In the genomic region with DNA sequence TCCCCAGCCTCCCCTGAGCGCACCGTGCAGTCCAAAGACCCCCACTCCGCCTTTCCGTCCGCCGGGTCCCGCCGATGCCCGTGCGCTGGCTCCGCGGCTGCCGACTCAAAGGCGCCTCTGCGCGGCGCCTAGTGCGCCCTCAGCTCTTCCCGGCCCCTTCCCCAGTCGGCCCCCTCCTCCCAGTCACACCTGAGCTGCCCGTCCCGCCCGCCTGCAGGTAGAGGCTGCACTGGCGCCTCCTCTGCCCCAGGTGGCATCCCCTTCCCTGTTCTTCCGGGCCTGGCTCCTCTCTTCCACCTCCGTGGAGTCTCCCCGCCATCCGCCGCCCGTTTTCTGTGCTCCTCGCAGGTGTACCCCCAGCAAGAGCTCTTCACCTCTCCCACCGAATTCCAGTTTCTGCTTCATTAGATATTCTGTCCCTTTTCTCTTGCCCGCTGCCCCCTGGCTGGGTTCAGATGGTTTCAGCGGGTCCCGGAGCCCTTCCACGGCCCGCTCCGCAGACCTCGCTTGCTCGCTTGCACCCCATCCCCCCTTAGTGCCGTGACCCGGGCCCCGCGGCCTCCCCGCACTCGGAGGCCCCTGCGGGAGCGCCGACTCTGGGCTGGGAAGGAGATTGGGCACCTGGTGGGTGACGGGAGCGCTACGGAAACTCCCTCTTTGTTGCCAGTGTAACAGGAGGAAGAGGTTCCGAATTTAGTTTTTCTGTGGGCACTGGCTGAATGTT, we compare ENCODE assay signal across 8 cellular contexts. TPM values are rescaled to one million over a fixed set of nuclear protein-coding genes. Genes with fewer than 3 reads are reported as not detected.
DNase-seq lines count a peak whose midpoint lies in the region; ATAC-seq and TF ChIP-seq lines count a peak whose summit lies in the region.

No MANE protein-coding gene starts in this region.

- H2BK5ac ChIP-seq in neuronal stem cell (ENCODE audit: low read length): peak overlapping the region; percentile 96

- H4K20me1 ChIP-seq in BLaER1 treated with 17β-estradiol and CSF1 and Interleukin-3, amounts not matched to agents 10 nM and 100 nM: peaks cover 0 to 26% (median 8%) of the 10 kb centered on the region in 11 experiments; a peak in 6 of 22 replicates

- H4K8ac ChIP-seq in neuronal stem cell (ENCODE audit: low read depth, low read length): no peak overlapping the region

- no peak overlapping the region for H2BK12ac ChIP-seq in neuronal stem cell (ENCODE audit: low read length)

- H3K36me3 ChIP-seq in BLaER1 treated with 17β-estradiol and CSF1 and Interleukin-3, amounts not matched to agents 10 nM and 100 nM: no peaks in the 10 kb centered on the region
- no peaks in the 10 kb centered on the region for H3K36me3 ChIP-seq in gastroesophageal sphincter
- H3K36me3 ChIP-seq in neuronal stem cell (replicated peaks in 1 of 2; ENCODE audit: control insufficient read depth in 2 of 2, insufficient read depth in 2 of 2, low read length in 2 of 2): no peaks in the 10 kb centered on the region
- H3K36me3 ChIP-seq in tibial artery: no peaks in the 10 kb centered on the region

- H2AK5ac ChIP-seq in neuronal stem cell (ENCODE audit: low read depth, low read length): peak overlapping the region; percentile 76

- TF ChIP-seq POLR2A in gastroesophageal sphincter (IDR thresholded peaks at IDR 0.05): no peak

- intact Hi-C loops in tibial artery (cut with DNase I; ENCODE audit: low total_unique reads): loop anchor here (2.0 kb wide), 1 partner anchor 316 kb away; the partner anchor contains the start of gene ABCA1

- H2BK15ac ChIP-seq in neuronal stem cell (ENCODE audit: low read length): peak overlapping the region; percentile 82

- H3K4ac ChIP-seq in neuronal stem cell (ENCODE audit: low read length): no peak overlapping the region

- H3K14ac ChIP-seq in neuronal stem cell (ENCODE audit: low read length): no peak overlapping the region

- H3K4me1 ChIP-seq in BLaER1 treated with 17β-estradiol and CSF1 and Interleukin-3, amounts not matched to agents 10 nM and 100 nM: peaks cover 39 to 62% (median 56%) of the 10 kb centered on the region in 10 experiments
- peaks cover 0 to 62% (median 16%) of the 10 kb centered on the region in 3 donors for H3K4me1 ChIP-seq in gastroesophageal sphincter
- H3K4me1 ChIP-seq in neuronal stem cell (ENCODE audit: control insufficient read depth in 2 of 2, insufficient read depth in 1 of 2, low read depth in 1 of 2, low read length in 2 of 2): peaks cover 3 to 4% of the 10 kb centered on the region in 2 donors
- H3K4me1 ChIP-seq in tibial artery: peaks cover 0 to 46% (median 26%) of the 10 kb centered on the region in 4 donors

- H2AFZ ChIP-seq in neuronal stem cell (ENCODE audit: low read length): peak overlapping the region; percentile 92

- H3K4me3 ChIP-seq in BLaER1 treated with 17β-estradiol and CSF1 and Interleukin-3, amounts not matched to agents 10 nM and 100 nM: peak overlapping the region; percentile 84 to 99 (median 92)
- peak overlapping the region; percentile 96 for H3K4me3 ChIP-seq in HL-60 (replicated peaks; ENCODE audit: insufficient read depth, low read length)
- H3K4me3 ChIP-seq in gastroesophageal sphincter: peak overlapping the region; percentile 54 to 97
- H3K4me3 ChIP-seq in neuronal stem cell (ENCODE audit: low read length in 2 of 2): peak overlapping the region; percentile 72 to 96
- peak overlapping the region; percentile 75 to 90 for H3K4me3 ChIP-seq in tibial artery

- H3K9me3 ChIP-seq in BLaER1 treated with 17β-estradiol and CSF1 and Interleukin-3, amounts not matched to agents 10 nM and 100 nM (replicated peaks in 1 of 11): no peaks in the 10 kb centered on the region
- no peaks in the 10 kb centered on the region for H3K9me3 ChIP-seq in gastroesophageal sphincter
- H3K9me3 ChIP-seq in neuronal stem cell (replicated peaks in 1 of 2; ENCODE audit: control insufficient read depth in 2 of 2, insufficient read depth in 1 of 2, low read depth in 1 of 2, low read length in 2 of 2): no peaks in the 10 kb centered on the region
- H3K9me3 ChIP-seq in tibial artery: peaks cover 0 to 6% (median 0%) of the 10 kb centered on the region in 3 donors

- H3K9ac ChIP-seq in BLaER1 treated with 17β-estradiol and CSF1 and Interleukin-3, amounts not matched to agents 10 nM and 100 nM: peak overlapping the region; percentile 80 to 88 (median 86)
- H3K9ac ChIP-seq in neuronal stem cell (ENCODE audit: low read depth, low read length, poor library complexity): peak overlapping the region; percentile 93

- WGBS in gastroesophageal sphincter (ENCODE audit: low coverage in 1 of 2), 2 donors: 0 to 2% methylated on average over 17 to 23 of the region's 53 CpGs
- no CpG with 5 or more reads among the region's 53 CpGs for WGBS in neuronal stem cell (ENCODE audit: extremely low coverage in 2 of 2, insufficient read length in 2 of 2, insufficient replicate concordance in 1 of 2), 2 donors

- H3K79me1 ChIP-seq in neuronal stem cell (ENCODE audit: low read depth, low read length): no peaks in the 10 kb centered on the region

- ATAC-seq in GM19395 (IDR thresholded peaks at IDR 0.05; ENCODE audit: unreplicated experiment) (peak; percentile 20), gastroesophageal sphincter (no peak)

- H3K18ac ChIP-seq in neuronal stem cell (ENCODE audit: low read length): peak overlapping the region; percentile 91

- no peak for TF ChIP-seq EP300 in gastroesophageal sphincter (IDR thresholded peaks at IDR 0.05)

- no peak overlapping the region for H2BK120ac ChIP-seq in neuronal stem cell (ENCODE audit: low read depth, low read length)

- DNase-seq in HL-60 (ENCODE audit: low read depth in 1 of 2, low spot score in 1 of 2) (peak; percentile 28 to 47), RKO (ENCODE audit: low spot score) (peak; percentile 66), neuronal stem cell (ENCODE audit: low spot score) (peak; percentile 32), tibial artery (peak; percentile 49 to 73)
- peak in 3 of 4 experiments; percentile 12 to 24 (median 19) for DNase-seq in activated naive CD4-positive, alpha-beta T cell (lab: John Stamatoyannopoulos, UW)

- peak overlapping the region; percentile 59 to 88 (median 84); a peak in 21 of 22 replicates for H3K27ac ChIP-seq in BLaER1 treated with 17β-estradiol and CSF1 and Interleukin-3, amounts not matched to agents 10 nM and 100 nM
- peak overlapping the region; percentile 58 for H3K27ac ChIP-seq in HL-60 (replicated peaks)
- H3K27ac ChIP-seq in gastroesophageal sphincter: peak overlapping the region; percentile 32 to 84 (median 77)
- H3K27ac ChIP-seq in neuronal stem cell (replicated peaks; ENCODE audit: low read length): no peak overlapping the region
- H3K27ac ChIP-seq in tibial artery: peak overlapping the region; percentile 76 to 87

- TF ChIP-seq CTCF in HL-60 (IDR thresholded peaks at IDR 0.05; ENCODE audit: insufficient read depth, low read length) (no peak), gastroesophageal sphincter (IDR thresholded peaks at IDR 0.05) (peak in 2 of 4 experiments; percentile 2 to 25), tibial artery (IDR thresholded peaks at IDR 0.05) (no peak)

- H4K91ac ChIP-seq in neuronal stem cell (ENCODE audit: low read depth, low read length, poor library complexity): no peak overlapping the region

- peak overlapping the region; percentile 89 for H3K23ac ChIP-seq in neuronal stem cell (ENCODE audit: low read depth, low read length, poor library complexity)

- peak overlapping the region; percentile 79 to 96 (median 89) for H3K4me2 ChIP-seq in BLaER1 treated with 17β-estradiol and CSF1 and Interleukin-3, amounts not matched to agents 10 nM and 100 nM
- H3K4me2 ChIP-seq in neuronal stem cell (ENCODE audit: insufficient read depth, low read length, poor library complexity, severe bottlenecking): peak overlapping the region; percentile 91

- H3K27me3 ChIP-seq in BLaER1 treated with 17β-estradiol and CSF1 and Interleukin-3, amounts not matched to agents 10 nM and 100 nM: no peaks in the 10 kb centered on the region
- H3K27me3 ChIP-seq in HL-60 (ENCODE audit: insufficient read depth, poor library complexity, severe bottlenecking): no peaks in the 10 kb centered on the region
- no peaks in the 10 kb centered on the region for H3K27me3 ChIP-seq in gastroesophageal sphincter
- peaks cover 0 to 5% (median 0%) of the 10 kb centered on the region in 3 experiments for H3K27me3 ChIP-seq in neuronal stem cell (ENCODE audit: control insufficient read depth in 3 of 3, insufficient read depth in 3 of 3, low read depth in 1 of 3, low read length in 3 of 3)
- no peaks in the 10 kb centered on the region for H3K27me3 ChIP-seq in tibial artery

RNA-seq across cellular contexts. Expression of gene SLC44A1, which starts 0.7 kb away (rescaled TPM):
- 10 to 100 TPM; 27.9 to 49.1 (median 30.6) TPM for total RNA-seq in gastroesophageal sphincter
- polyA plus RNA-seq in neuronal stem cell (2013, experiment 1 of 2): 12.8 TPM
- polyA plus RNA-seq in neuronal stem cell (2013, experiment 2 of 2): 13.4 TPM
